In genomic region chr11:68214173-68215086, GRCh38 we compare ENCODE assay signal across 8 cellular contexts. TPM values are rescaled to one million over a fixed set of nuclear protein-coding genes. Genes with fewer than 3 reads are reported as not detected.
DNase-seq lines count a peak whose midpoint lies in the region; ATAC-seq and TF ChIP-seq lines count a peak whose summit lies in the region.

No MANE protein-coding gene starts in this region.

- no peaks in the 10 kb centered on the region for H3K9me3 ChIP-seq in body of pancreas
- no peaks in the 10 kb centered on the region for H3K9me3 ChIP-seq in stomach smooth muscle (ENCODE audit: control insufficient read depth in 2 of 2, low read length in 2 of 2)

- peak; percentile 37 for DNase-seq in GM10248 (ENCODE audit: extremely low spot score)
- no peak for DNase-seq in Jurkat, Clone E6-1 (ENCODE audit: low read depth, low spot score)
- DNase-seq in body of pancreas: peak; percentile 20 to 43 (median 33)
- no peak for DNase-seq in epidermal melanocyte (ENCODE audit: insufficient read length, low spot score)
- no peak for DNase-seq in NOMO-1 (lab: John Stamatoyannopoulos, UW; ENCODE audit: unreplicated experiment in 2 of 2)
- DNase-seq in AG08396 (ENCODE audit: low spot score): no peak

- no peak for ATAC-seq in body of pancreas

- POLR2A ChIA-PET in GM10248 (lab: Yijun Ruan, JAX): no interaction called here

- peak overlapping the region; percentile 86 to 89 for H3K9ac ChIP-seq in stomach smooth muscle (ENCODE audit: low read length in 2 of 2)

- TF ChIP-seq CTCF in GM10248 (IDR thresholded peaks at IDR 0.05; ENCODE audit: control extremely low read depth, extremely low read depth, low read depth, missing control alignments) (no peak), body of pancreas (IDR thresholded peaks at IDR 0.05) (no peak)

- H3K36me3 ChIP-seq in body of pancreas (replicated peaks in 1 of 2; ENCODE audit: insufficient read depth in 1 of 2, low read depth in 2 of 2) (no peaks in the 10 kb centered on the region), stomach smooth muscle (ENCODE audit: control insufficient read depth in 2 of 2, insufficient read depth in 2 of 2, low read length in 2 of 2) (no peaks in the 10 kb centered on the region)

- intact Hi-C loops in body of pancreas (cut with DNase I): no loop called here

- H3K4me3 ChIP-seq in Jurkat, Clone E6-1 (ENCODE audit: low read length): peak overlapping the region; percentile 63
- H3K4me3 ChIP-seq in body of pancreas (peak overlapping the region; percentile 55 to 68), stomach smooth muscle (ENCODE audit: low read length in 2 of 2) (peak overlapping the region; percentile 76 to 83)

- H3K4me1 ChIP-seq in body of pancreas (peaks cover 36% of the 10 kb centered on the region), stomach smooth muscle (ENCODE audit: control insufficient read depth, insufficient read depth, low read length) (peaks cover 29% of the 10 kb centered on the region)

- CTCF ChIA-PET in GM10248 (lab: Yijun Ruan, JAX): interaction anchor here (1.7 to 2.6 kb wide), 3 partner anchors 9 to 213 kb away, joined by 3 to 14 read pairs (median 4); no protein-coding TSS in a partner anchor

- H3K27me3 ChIP-seq in body of pancreas (no peaks in the 10 kb centered on the region), layer of hippocampus (ENCODE audit: control insufficient read depth, insufficient read depth, low read length) (no peaks in the 10 kb centered on the region), stomach smooth muscle (ENCODE audit: control insufficient read depth in 1 of 2, insufficient read depth in 2 of 2, low read length in 2 of 2) (no peaks in the 10 kb centered on the region)

- TF ChIP-seq POLR2A in body of pancreas (IDR thresholded peaks at IDR 0.05): no peak

- WGBS in body of pancreas, 2 donors: 19 to 46% methylated on average over 15 to 48 of the region's 58 CpGs

- peak overlapping the region; percentile 98 to 100 (median 99) for H3K27ac ChIP-seq in body of pancreas
- peak overlapping the region; percentile 97 for H3K27ac ChIP-seq in layer of hippocampus (ENCODE audit: low read depth, low read length)
- peak overlapping the region; percentile 92 for H3K27ac ChIP-seq in stomach smooth muscle (ENCODE audit: low read length)

RNA-seq across cellular contexts. Expression of gene KMT5B, which starts 1.3 kb away (rescaled TPM):
- 30.3 TPM for polyA plus RNA-seq in Jurkat, Clone E6-1 (2012; ENCODE audit: insufficient read depth, insufficient read length)
- total RNA-seq in body of pancreas: 10 to 100 TPM; 30.0 to 32.2 TPM

RNA-seq across cellular contexts. Expression of gene C11orf24, which starts 57.3 kb away (rescaled TPM):
- polyA plus RNA-seq in Jurkat, Clone E6-1 (2012; ENCODE audit: insufficient read depth, insufficient read length): 18.0 TPM
- 10 to 100 TPM in 1 of 2 donors, 1 to 10 TPM in 1; 8.2 to 14.3 TPM for total RNA-seq in body of pancreas

Comparison
In these comparisons a context has a peak if more than half of its experiments do, and no peak if none do; other contexts are left out.
1. DNase-seq: peak in GM10248 (single experiment) and body of pancreas (4 of 4); none in Jurkat, Clone E6-1 (single experiment), epidermal melanocyte (single experiment), NOMO-1 (0 of 2) and AG08396 (single experiment).
2. Peak in every context shown above with its lines, with median percentiles within 50 percentile points of each other: H3K4me3 ChIP-seq and H3K27ac ChIP-seq.